1 cellular context compared by ENCODE assay signal in genomic region chr10:11548763-11549089, GRCh38.
TF ChIP-seq lines count a peak whose summit lies in the region.

No MANE protein-coding gene starts in this region.

TF ChIP-seq in HepG2, 621 proteins besides CTCF, POLR2A, EP300 and RAD21 (continued from another document):
- TF ChIP-seq ZNF704 (CRISPR knock-in tag; IDR thresholded peaks at IDR 0.05; ENCODE audit: borderline replicate concordance) (no peak), NFYC (CRISPR knock-in tag; IDR thresholded peaks at IDR 0.05) (no peak), ATAD3A (CRISPR knock-in tag; IDR thresholded peaks at IDR 0.05) (no peak), PHF8 (CRISPR knock-in tag; IDR thresholded peaks at IDR 0.05) (no peak), GFI1 (CRISPR knock-in tag; IDR thresholded peaks at IDR 0.05; ENCODE audit: borderline replicate concordance) (no peak), RBAK (CRISPR knock-in tag; IDR thresholded peaks at IDR 0.05) (no peak)
- TF ChIP-seq, protein P1, sequence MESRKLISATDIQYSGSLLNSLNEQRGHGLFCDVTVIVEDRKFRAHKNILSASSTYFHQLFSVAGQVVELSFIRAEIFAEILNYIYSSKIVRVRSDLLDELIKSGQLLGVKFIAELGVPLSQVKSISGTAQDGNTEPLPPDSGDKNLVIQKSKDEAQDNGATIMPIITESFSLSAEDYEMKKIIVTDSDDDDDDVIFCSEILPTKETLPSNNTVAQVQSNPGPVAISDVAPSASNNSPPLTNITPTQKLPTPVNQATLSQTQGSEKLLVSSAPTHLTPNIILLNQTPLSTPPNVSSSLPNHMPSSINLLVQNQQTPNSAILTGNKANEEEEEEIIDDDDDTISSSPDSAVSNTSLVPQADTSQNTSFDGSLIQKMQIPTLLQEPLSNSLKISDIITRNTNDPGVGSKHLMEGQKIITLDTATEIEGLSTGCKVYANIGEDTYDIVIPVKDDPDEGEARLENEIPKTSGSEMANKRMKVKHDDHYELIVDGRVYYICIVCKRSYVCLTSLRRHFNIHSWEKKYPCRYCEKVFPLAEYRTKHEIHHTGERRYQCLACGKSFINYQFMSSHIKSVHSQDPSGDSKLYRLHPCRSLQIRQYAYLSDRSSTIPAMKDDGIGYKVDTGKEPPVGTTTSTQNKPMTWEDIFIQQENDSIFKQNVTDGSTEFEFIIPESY (CRISPR knock-in tag; IDR thresholded peaks at IDR 0.05): no peak
